15 cellular contexts compared by ENCODE assay signal in genomic region chr6:128657181-128657580, GRCh38.
A peak's percentile ranks its signal among the peaks of the same experiment; 100 is the strongest.
DNase-seq lines count a peak whose midpoint lies in the region; ATAC-seq and TF ChIP-seq lines count a peak whose summit lies in the region.
"Had no signal": no experiment of that assay in that cellular context is flagged by ENCODE, and none has a peak within 500 bp of the region (broad histone marks: within the 10 kb centered on the region; RNA-seq: fewer than 3 reads in every experiment).

No MANE protein-coding gene starts in this region.

- H3K4me1 ChIP-seq in IMR-90 (ENCODE audit: control insufficient read depth, insufficient read depth, low read length), result peaks cover 4% of the 10 kb centered on the region
- H3K4me1 ChIP-seq in BE2C, result no peaks in the 10 kb centered on the region

- DNase-seq in EH (ENCODE audit: low read depth) (peak; percentile 32), GM20000 (ENCODE audit: low spot score) (peak; percentile 2), IMR-90 (peak; percentile 49), dermis blood vessel endothelial cell (peak; percentile 2), Right ventricle myocardium superior (no peak), BE2C (no peak), 8988T (no peak), NCI-H446 (lab: John Stamatoyannopoulos, UW) (no peak)
- DNase-seq: amniotic stem cell; cortex of kidney; H9; left ventricle myocardium inferior; naive thymus-derived CD4-positive, alpha-beta T cell had no signal

- H3K18ac ChIP-seq in IMR-90 (ENCODE audit: low read depth, low read length), result peak overlapping the region; percentile 24; the same call in 1 of the 2 replicates

- TF ChIP-seq POLR2A in IMR-90 (IDR thresholded peaks at IDR 0.05; ENCODE audit: low read depth, low read length), result no peak

- peak overlapping the region in 1 of 2 experiments; percentile 40; a peak in 2 of 4 replicates for H4K8ac ChIP-seq in IMR-90 (ENCODE audit: low read depth in 2 of 2, low read length in 2 of 2)

- H3K4me2 ChIP-seq in IMR-90 (ENCODE audit: low read depth, low read length), result no peak overlapping the region

- no peaks in the 10 kb centered on the region for H4K20me1 ChIP-seq in IMR-90 (ENCODE audit: insufficient read depth, low read length)
- H4K20me1 ChIP-seq: BLaER1 treated with 17β-estradiol and CSF1 and Interleukin-3, amounts not matched to agents 10 nM and 100 nM had no signal

- no peaks in the 10 kb centered on the region for H3K27me3 ChIP-seq in IMR-90 (ENCODE audit: control insufficient read depth, insufficient read depth, low read length)
- no peaks in the 10 kb centered on the region for H3K27me3 ChIP-seq in BE2C
- H3K27me3 ChIP-seq: BLaER1 treated with 17β-estradiol and CSF1 and Interleukin-3, amounts not matched to agents 10 nM and 100 nM had no signal

- peak overlapping the region; percentile 54; the same call in 1 of the 3 replicates for H2BK15ac ChIP-seq in IMR-90 (ENCODE audit: low read depth, low read length)

- no peak overlapping the region for H4K5ac ChIP-seq in IMR-90 (ENCODE audit: low read depth, low read length)

- BruUV-seq in IMR-90 (replicated peaks; lab: Mats Ljungman, UMichigan), result no TSS peak

- H3K9ac ChIP-seq in IMR-90 (ENCODE audit: low read depth, low read length), result no peak overlapping the region

- H3K9me1 ChIP-seq in IMR-90 (ENCODE audit: insufficient read depth, low read length), result no peaks in the 10 kb centered on the region

- no peak overlapping the region for H3K27ac ChIP-seq in IMR-90 (ENCODE audit: insufficient read depth, low read length)
- H3K27ac ChIP-seq: left ventricle myocardium inferior, VCaP had no signal

- H3K4me3 ChIP-seq in IMR-90 (ENCODE audit: insufficient read depth, low read depth, low read length) (no peak overlapping the region), BE2C (ENCODE audit: low read depth, low read length) (no peak overlapping the region)
- H3K4me3 ChIP-seq: BLaER1 treated with 17β-estradiol and CSF1 and Interleukin-3, amounts not matched to agents 10 nM and 100 nM; left ventricle myocardium inferior had no signal

- H2AFZ ChIP-seq in IMR-90 (replicated peaks; ENCODE audit: low read length, poor library complexity), result no peak overlapping the region

- dilution Hi-C loops in IMR-90 (cut with HindIII; ENCODE audit: low sequenced_read_pairs, unreplicated experiment), result no loop called here

- H2AK9ac ChIP-seq in IMR-90 (replicated peaks; ENCODE audit: low read depth, low read length, poor library complexity), result no peak overlapping the region

- ATAC-seq in IMR-90 (ENCODE audit: low read depth) (no peak), Right ventricle myocardium superior (ENCODE audit: poor library complexity) (no peak)
- ATAC-seq: naive thymus-derived CD4-positive, alpha-beta T cell had no signal

- no peak overlapping the region for H3K23ac ChIP-seq in IMR-90 (ENCODE audit: low read depth, low read length)

- in situ Hi-C loops in IMR-90 (cut with MboI; ENCODE audit: low sequenced_read_pairs), result no loop called here

- H3K9me3 ChIP-seq in IMR-90 (ENCODE audit: control insufficient read depth, insufficient read depth, low read length) (no peaks in the 10 kb centered on the region), BE2C (no peaks in the 10 kb centered on the region)
- H3K9me3 ChIP-seq: BLaER1 treated with 17β-estradiol and CSF1 and Interleukin-3, amounts not matched to agents 10 nM and 100 nM; left ventricle myocardium inferior had no signal

- peak overlapping the region; percentile 37; the same call in 1 of the 2 replicates for H3K4ac ChIP-seq in IMR-90 (ENCODE audit: low read depth, low read length)

- TF ChIP-seq CTCF in GM20000 (IDR thresholded peaks at IDR 0.05; ENCODE audit: extremely low read depth, missing control alignments) (no peak), IMR-90 (conservative IDR thresholded peaks at IDR 0.05; ENCODE audit: low read depth, low read length) (no peak), BE2C (IDR thresholded peaks at IDR 0.05; ENCODE audit: low read depth, low read length) (no peak)

- peak overlapping the region; percentile 65 for H2AK5ac ChIP-seq in IMR-90 (ENCODE audit: low read depth, low read length)

- peak overlapping the region; percentile 64 for H2BK20ac ChIP-seq in IMR-90 (ENCODE audit: low read depth, low read length)

- no peak overlapping the region for H3K56ac ChIP-seq in IMR-90 (ENCODE audit: extremely low read depth, insufficient read depth, low read length)

- no peak for TF ChIP-seq RAD21 in IMR-90 (IDR thresholded peaks at IDR 0.05; ENCODE audit: low read length)

- POLR2A ChIA-PET in IMR-90 (lab: Charles Lee; ENCODE audit: unreplicated experiment), result no interaction called here

- CTCF ChIA-PET in IMR-90 (lab: Yijun Ruan, JAX), result no interaction called here

- peak overlapping the region; percentile 24; the same call in 1 of the 2 replicates for H4K91ac ChIP-seq in IMR-90 (ENCODE audit: insufficient read depth, low read depth, low read length)

- H3K79me1 ChIP-seq in IMR-90 (ENCODE audit: low read depth in 1 of 2, low read length in 2 of 2), result no peaks in the 10 kb centered on the region

- 0 out of 2 replicates have a peak overlapping the region, but pooled peaks have one; percentile 33 for H3K14ac ChIP-seq in IMR-90 (replicated peaks; ENCODE audit: low read depth, low read length)

- intact Hi-C loops in IMR-90 (cut with micrococcal nuclease), result no loop called here
- intact Hi-C loops in Right ventricle myocardium superior (cut with DNase I), result no loop called here

- H2BK120ac ChIP-seq in IMR-90 (ENCODE audit: low read depth, low read length), result peak overlapping the region; percentile 65

- H3K36me3 ChIP-seq in IMR-90 (ENCODE audit: control insufficient read depth, insufficient read depth, low read length) (no peaks in the 10 kb centered on the region), BE2C (no peaks in the 10 kb centered on the region)
- H3K36me3 ChIP-seq: BLaER1 treated with 17β-estradiol and CSF1 and Interleukin-3, amounts not matched to agents 10 nM and 100 nM; left ventricle myocardium inferior had no signal

- peak overlapping the region; percentile 66 for H2BK5ac ChIP-seq in IMR-90 (ENCODE audit: low read depth, low read length, poor library complexity, severe bottlenecking)

TF ChIP-seq in IMR-90, 13 proteins besides CTCF, POLR2A, EP300 and RAD21:
- no peak for TF ChIP-seq NFE2L2 (IDR thresholded peaks at IDR 0.05; ENCODE audit: low read depth, low read length)

Comparison
In these comparisons a context has a peak if more than half of its experiments do, and no peak if none do; other contexts are left out.
1. DNase-seq: peak in EH (single experiment), GM20000 (single experiment), IMR-90 (single experiment) and dermis blood vessel endothelial cell (single experiment); none in Right ventricle myocardium superior (single experiment), BE2C (single experiment), 8988T (single experiment) and NCI-H446 (0 of 2).